ENCODE assay signal across 17 cellular contexts in the genomic region with DNA sequence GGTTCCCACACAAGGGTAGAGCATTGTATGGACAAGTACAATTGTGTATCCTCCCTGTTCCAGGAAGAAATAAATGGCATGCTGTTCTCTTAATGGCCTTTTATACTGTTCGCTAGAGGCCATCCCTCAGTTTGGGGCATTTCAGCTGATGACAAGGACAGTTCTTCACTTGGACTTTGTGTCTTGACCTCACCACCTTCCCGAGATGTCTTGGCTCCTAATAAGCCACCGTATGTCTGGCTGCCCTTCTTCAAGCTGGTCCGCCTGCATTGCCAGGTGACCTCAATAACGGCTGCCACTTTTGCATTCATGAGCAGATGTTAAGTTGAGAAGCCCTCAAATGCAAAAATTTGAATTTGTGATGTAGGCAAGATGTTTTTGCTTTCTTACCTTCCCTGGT. TPM values are rescaled to one million over a fixed set of nuclear protein-coding genes. Genes with fewer than 3 reads are reported as not detected.
DNase-seq lines count a peak whose midpoint lies in the region; ATAC-seq and TF ChIP-seq lines count a peak whose summit lies in the region.
"Had no signal": no experiment of that assay in that cellular context is flagged by ENCODE, and none has a peak within 500 bp of the region (broad histone marks: within the 10 kb centered on the region; RNA-seq: fewer than 3 reads in every experiment).

No MANE protein-coding gene starts in this region.

- H3K4me1 ChIP-seq in mammary epithelial cell (ENCODE audit: insufficient read depth, low read length) (peaks cover 9% of the 10 kb centered on the region), vagina (peaks cover 25% of the 10 kb centered on the region), GM23248 (ENCODE audit: insufficient read depth) (peaks cover 38% of the 10 kb centered on the region)

- CTCF ChIA-PET in MCF 10A (lab: Yijun Ruan, JAX) (interaction anchor here (0.9 kb wide), 1 partner anchor 67 kb away, joined by 3 read pairs; no protein-coding TSS in a partner anchor), mammary epithelial cell (lab: Charles Lee; ENCODE audit: low non-redundant PET) (no interaction called here)

- H3K27ac ChIP-seq in mammary epithelial cell (ENCODE audit: insufficient read depth, low read depth, low read length): no peak overlapping the region
- peak overlapping the region; percentile 81 for H3K27ac ChIP-seq in vagina
- no peak overlapping the region for H3K27ac ChIP-seq in GM23248

- H3K4me2 ChIP-seq in mammary epithelial cell (ENCODE audit: insufficient read depth, low read depth, low read length): no peak overlapping the region
- no peak overlapping the region for H3K4me2 ChIP-seq in GM23248 (ENCODE audit: unreplicated experiment)

- peaks cover 24% of the 10 kb centered on the region for H3F3A ChIP-seq in GM23248 (ENCODE audit: insufficient read depth)

- H2AFZ ChIP-seq in mammary epithelial cell (ENCODE audit: low read depth, low read length) (no peak overlapping the region), GM23248 (no peak overlapping the region)

- no peak for ATAC-seq in HG03159 (IDR thresholded peaks at IDR 0.05; ENCODE audit: unreplicated experiment)
- ATAC-seq: activated CD4-positive, CD25-positive, alpha-beta regulatory T cell treated with anti-CD3 and anti-CD28 coated beads, Interleukin-2, amount 50 U/mL, for 24 hours; activated CD8-positive, alpha-beta memory T cell treated with anti-CD3 and anti-CD28 coated beads, Interleukin-2, amount 10 ng/mL, durations not matched to agents 7 days and 5 days had no signal

- H3K9me3 ChIP-seq in mammary epithelial cell (replicated peaks; ENCODE audit: insufficient read depth, low read length): no peaks in the 10 kb centered on the region
- no peaks in the 10 kb centered on the region for H3K9me3 ChIP-seq in vagina
- no peaks in the 10 kb centered on the region for H3K9me3 ChIP-seq in GM23248 (ENCODE audit: low read depth)

- TF ChIP-seq CTCF in MCF 10A (IDR thresholded peaks at IDR 0.05; ENCODE audit: unreplicated experiment): no peak
- TF ChIP-seq CTCF in mammary epithelial cell (conservative IDR thresholded peaks at IDR 0.05 in 1 of 2, IDR thresholded peaks at IDR 0.05 in 1 of 2; ENCODE audit: extremely low read depth in 1 of 2, insufficient read depth in 1 of 2, low read depth in 1 of 2, low read length in 2 of 2): no peak
- TF ChIP-seq CTCF in neural crest cell (conservative IDR thresholded peaks at IDR 0.05): no peak
- no peak for TF ChIP-seq CTCF in vagina (IDR thresholded peaks at IDR 0.05)
- TF ChIP-seq CTCF in endothelial cell (IDR thresholded peaks at IDR 0.05; ENCODE audit: unreplicated experiment): no peak

- no peak overlapping the region for H3K4me3 ChIP-seq in mammary epithelial cell (replicated peaks in 1 of 3; ENCODE audit: insufficient read depth in 1 of 3, low read depth in 2 of 3, low read length in 3 of 3)
- H3K4me3 ChIP-seq in vagina: no peak overlapping the region
- no peak overlapping the region for H3K4me3 ChIP-seq in GM23248
- H3K4me3 ChIP-seq: upper lobe of left lung had no signal

- H3K4me3 Mint-ChIP-seq in MCF 10A (ENCODE audit: unreplicated experiment): no peak overlapping the region
- peak overlapping the region; percentile 42 for H3K4me3 Mint-ChIP-seq in neural crest cell
- H3K4me3 Mint-ChIP-seq in endothelial cell (ENCODE audit: unreplicated experiment): no peak overlapping the region
- H3K4me3 Mint-ChIP-seq: activated CD8-positive, alpha-beta memory T cell treated with anti-CD3 and anti-CD28 coated beads, Interleukin-2, amount 10 ng/mL, durations not matched to agents 7 days and 5 days; CD14-positive monocyte; dendritic cell treated with granulocyte-macrophage colony-stimulating factor and Interleukin-4, amounts not matched to agents 40 ng/mL and 50 ng/mL, for 4 days had no signal

- H3K9ac ChIP-seq in mammary epithelial cell (ENCODE audit: insufficient read depth, low read length) (no peak overlapping the region), GM23248 (no peak overlapping the region)

- H3K36me3 ChIP-seq in mammary epithelial cell (ENCODE audit: insufficient read depth, low read length) (peaks cover 9% of the 10 kb centered on the region), vagina (no peaks in the 10 kb centered on the region), GM23248 (ENCODE audit: low read depth) (peaks cover 17% of the 10 kb centered on the region; the same call in 1 of the 2 replicates)

- H3K9me3 Mint-ChIP-seq in MCF 10A (ENCODE audit: unreplicated experiment) (no peaks in the 10 kb centered on the region), neural crest cell (peaks cover 6% of the 10 kb centered on the region), endothelial cell (ENCODE audit: unreplicated experiment) (peaks cover 10% of the 10 kb centered on the region)

- BruUV-seq in MCF 10A (replicated peaks; lab: Mats Ljungman, UMichigan) (no TSS peak), mammary epithelial cell (replicated peaks; lab: Mats Ljungman, UMichigan) (no TSS peak)

- H3K9me2 ChIP-seq in GM23248 (ENCODE audit: insufficient read depth): no peaks in the 10 kb centered on the region

- no peak for TF ChIP-seq POLR2A in vagina (IDR thresholded peaks at IDR 0.05)

- no peak for DNase-seq in MCF 10A (ENCODE audit: unreplicated experiment)
- no peak for DNase-seq in mammary epithelial cell
- peak; percentile 84 for DNase-seq in cerebellar cortex (ENCODE audit: low spot score)
- DNase-seq in neural crest cell (ENCODE audit: low read depth, low spot score): no peak
- DNase-seq in vagina (ENCODE audit: extremely low spot score in 2 of 2): no peak
- DNase-seq in endothelial cell (ENCODE audit: low spot score): no peak
- no peak for DNase-seq in GM23248
- DNase-seq: activated CD8-positive, alpha-beta memory T cell treated with anti-CD3 and anti-CD28 coated beads, Interleukin-2, amount 10 ng/mL, durations not matched to agents 7 days and 5 days; NCI-H226; small intestine; stimulated activated CD4-positive, alpha-beta T cell treated with anti-CD3 and anti-CD28 coated beads, Interleukin-4, amount 100 ng/mL, for 4 hours; stimulated activated CD8-positive, alpha-beta memory T cell treated with anti-CD3 and anti-CD28 coated beads, Interleukin-4, amount 100 ng/mL, for 48 hours; upper lobe of left lung had no signal

- POLR2A ChIA-PET in MCF 10A (lab: Yijun Ruan, JAX): interaction anchor here (1.0 to 12.5 kb wide), 6 partner anchors 9 to 95 kb away, joined by 3 to 210 read pairs (median 5); a partner anchor contains a TSS

- 95% methylated on average over 5 of the region's 5 CpGs for WGBS in mammary epithelial cell (ENCODE audit: low coverage, missing lambda C conversion rate)
- WGBS in GM23248 (ENCODE audit: low coverage in 1 of 2, low lambda C conversion rate in 2 of 2, missing lambda C conversion rate in 2 of 2), 2 experiments: 75 to 78% methylated on average over 5 of the region's 5 CpGs

- intact Hi-C loops in MCF 10A (cut with micrococcal nuclease): no loop called here
- intact Hi-C loops in mammary epithelial cell (cut with micrococcal nuclease): no loop called here
- intact Hi-C loops in vagina (cut with DNase I): no loop called here

- H3K27me3 Mint-ChIP-seq in MCF 10A (ENCODE audit: insufficient read depth, unreplicated experiment): no peaks in the 10 kb centered on the region
- H3K27me3 Mint-ChIP-seq in neural crest cell (ENCODE audit: low read depth): no peaks in the 10 kb centered on the region
- H3K27me3 Mint-ChIP-seq in endothelial cell (ENCODE audit: unreplicated experiment): peaks cover 2% of the 10 kb centered on the region
- H3K27me3 Mint-ChIP-seq: activated CD8-positive, alpha-beta memory T cell treated with anti-CD3 and anti-CD28 coated beads, Interleukin-2, amount 10 ng/mL, durations not matched to agents 7 days and 5 days had no signal

- peaks cover 67% of the 10 kb centered on the region for H3K36me3 Mint-ChIP-seq in MCF 10A (ENCODE audit: insufficient read depth, unreplicated experiment)
- H3K36me3 Mint-ChIP-seq in neural crest cell (ENCODE audit: low read depth): peaks cover 16% of the 10 kb centered on the region
- peaks cover 19% of the 10 kb centered on the region for H3K36me3 Mint-ChIP-seq in endothelial cell (ENCODE audit: low read depth, unreplicated experiment)

- H4K20me1 ChIP-seq in mammary epithelial cell (ENCODE audit: insufficient read depth, low read length) (no peaks in the 10 kb centered on the region), GM23248 (ENCODE audit: insufficient read depth) (no peaks in the 10 kb centered on the region)

- H3K27me3 ChIP-seq in mammary epithelial cell (ENCODE audit: insufficient read depth, low read length): no peaks in the 10 kb centered on the region
- no peaks in the 10 kb centered on the region for H3K27me3 ChIP-seq in vagina
- H3K27me3 ChIP-seq in GM23248 (replicated peaks; ENCODE audit: insufficient read depth): no peaks in the 10 kb centered on the region
- H3K27me3 ChIP-seq: upper lobe of left lung had no signal

- H3K27ac Mint-ChIP-seq in MCF 10A (ENCODE audit: low read depth, unreplicated experiment) (peak overlapping the region; percentile 66), neural crest cell (ENCODE audit: unreplicated experiment) (peak overlapping the region; percentile 73), endothelial cell (ENCODE audit: unreplicated experiment) (no peak overlapping the region)
- H3K27ac Mint-ChIP-seq: activated CD8-positive, alpha-beta memory T cell treated with anti-CD3 and anti-CD28 coated beads, Interleukin-2, amount 10 ng/mL, durations not matched to agents 7 days and 5 days; dendritic cell treated with granulocyte-macrophage colony-stimulating factor and Interleukin-4, amounts not matched to agents 40 ng/mL and 50 ng/mL, for 4 days had no signal

- dilution Hi-C loops in mammary epithelial cell (cut with HindIII; ENCODE audit: low sequenced_read_pairs): no loop called here

- H3K79me2 ChIP-seq in mammary epithelial cell (ENCODE audit: insufficient read depth, low read length) (no peaks in the 10 kb centered on the region), GM23248 (ENCODE audit: insufficient read depth) (peaks cover 74% of the 10 kb centered on the region)

- in situ Hi-C loops in mammary epithelial cell (cut with MboI; ENCODE audit: low sequenced_read_pairs in 2 of 2) (no loop called here), GM23248 (cut with MboI) (no loop called here)

- H3K4me1 Mint-ChIP-seq in MCF 10A (ENCODE audit: insufficient read depth, unreplicated experiment) (peaks cover 36% of the 10 kb centered on the region), neural crest cell (peaks cover 40% of the 10 kb centered on the region), endothelial cell (ENCODE audit: unreplicated experiment) (peaks cover 12% of the 10 kb centered on the region)
- H3K4me1 Mint-ChIP-seq: CD14-positive monocyte had no signal

RNA-seq across cellular contexts. Expression of a gene that starts 24.1 kb away (rescaled TPM):
- total RNA-seq in MCF 10A (2022) (168 and 186 TPM in 2 replicates), mammary epithelial cell (100 to 1,000 TPM in 1 of 2 donors, 10 to 100 TPM in 1; 64.7 to 110 TPM), neural crest cell (27.9 and 28.1 TPM in 2 replicates), vagina (88.6 TPM), endothelial cell (ENCODE audit: unreplicated experiment) (22.5 TPM)
- polyA plus RNA-seq in mammary epithelial cell (33.8 TPM), GM23248 (2016; fragmentation: Nextera tagmentation; extraction: Ambion mirVana) (107 and 112 TPM in 2 replicates)
- 57.1 TPM for polyA minus RNA-seq in mammary epithelial cell
- total RNA-seq in GM23248 (2014; rRNA removed; shearing (Covaris generic)): 159 and 175 TPM in 2 replicates
